In the genomic region with DNA sequence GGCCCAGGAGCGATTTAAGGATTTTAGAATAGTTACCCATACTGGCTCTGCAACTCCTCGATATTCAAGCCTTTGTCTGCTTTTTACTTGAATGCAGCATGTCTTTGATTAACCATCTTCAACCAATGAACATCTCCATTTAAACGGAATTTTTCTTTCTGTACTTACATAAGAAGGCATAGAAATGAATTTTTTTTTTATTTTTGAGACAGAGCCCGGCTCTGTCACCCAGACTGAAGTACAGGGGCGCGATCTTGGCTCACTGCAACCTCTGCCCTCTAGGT, we compare ENCODE assay signal across 8 cellular contexts. TPM values are rescaled to one million over a fixed set of nuclear protein-coding genes. Genes with fewer than 3 reads are reported as not detected.
DNase-seq lines count a peak whose midpoint lies in the region; ATAC-seq, FAIRE-seq and TF ChIP-seq lines count a peak whose summit lies in the region.

No MANE protein-coding gene starts in this region.

- peak overlapping the region; percentile 92 for H3K4me2 ChIP-seq in A549

- TF ChIP-seq RAD21 in A549 (conservative IDR thresholded peaks at IDR 0.05 in 1 of 2, IDR thresholded peaks at IDR 0.05 in 1 of 2) = no peak

- H3K9ac ChIP-seq in muscle layer of colon (ENCODE audit: low read length) = peak overlapping the region; percentile 67

- TF ChIP-seq CTCF in A549 (IDR thresholded peaks at IDR 0.05) = no peak
- TF ChIP-seq CTCF in chondrocyte (IDR thresholded peaks at IDR 0.05) = no peak

- CTCF ChIA-PET in A549 (lab: Yijun Ruan, JAX) = interaction anchor here (1.4 kb wide), 1 partner anchor 16 kb away, joined by 4 read pairs; no protein-coding TSS in a partner anchor

- H3K4me1 ChIP-seq in A549 (peaks cover 9% of the 10 kb centered on the region; the same call in 1 of the 3 replicates), muscle layer of colon (ENCODE audit: insufficient read depth, low read length) (peaks cover 23% of the 10 kb centered on the region)

- H3K4me3 ChIP-seq in A549 (peak overlapping the region; percentile 70), muscle layer of colon (ENCODE audit: low read depth in 1 of 2, low read length in 2 of 2) (peak overlapping the region; percentile 66 to 79)

- no peak for FAIRE-seq in A549 (lab: Jason Lieb, UNC)

- no peak for TF ChIP-seq EP300 in A549 (IDR thresholded peaks at IDR 0.05)

- H3K27ac ChIP-seq in A549 = peak overlapping the region; percentile 88 to 92
- H3K27ac ChIP-seq in KOPT-K1 (ENCODE audit: low read depth, low read length, poor library complexity, severe bottlenecking) = peak overlapping the region; percentile 85
- peak overlapping the region; percentile 90 for H3K27ac ChIP-seq in muscle layer of colon (ENCODE audit: low read depth, low read length)

- no peaks in the 10 kb centered on the region for H3K27me3 Mint-ChIP-seq in chondrocyte (ENCODE audit: low read depth)

- no peak for ATAC-seq in A549

- H3K4me3 Mint-ChIP-seq in chondrocyte (ENCODE audit: unreplicated experiment) = peak overlapping the region; percentile 93

- H3K9me3 Mint-ChIP-seq in chondrocyte (ENCODE audit: low read depth) = peaks cover 8% of the 10 kb centered on the region

- DNase-seq in A549 (ENCODE audit: low read depth in 1 of 2, low spot score in 1 of 2) (no peak), chondrocyte (ENCODE audit: low spot score) (no peak), germinal center (ENCODE audit: low spot score) (no peak), NCI-H2227 (lab: John Stamatoyannopoulos, UW; ENCODE audit: unreplicated experiment) (no peak), mucosa of gallbladder (ENCODE audit: low spot score) (no peak)
- DNase-seq in stimulated activated CD4-positive, alpha-beta T cell treated with anti-CD3 and anti-CD28 coated beads, Interleukin-2, amount 100 ng/mL, for 24 hours = no peak

- peaks cover 35% of the 10 kb centered on the region for H3K4me1 Mint-ChIP-seq in chondrocyte (ENCODE audit: low read depth)

- H3K36me3 ChIP-seq in KOPT-K1 (ENCODE audit: insufficient read depth, low read length) = peaks cover 11% of the 10 kb centered on the region
- peaks cover under 1% of the 10 kb centered on the region for H3K36me3 ChIP-seq in muscle layer of colon (ENCODE audit: insufficient read depth, low read length)

- POLR2A ChIA-PET in A549 (lab: Yijun Ruan, JAX) = interaction anchor here (0.9 to 1.0 kb wide), 3 partner anchors 9 to 250 kb away, joined by 3 to 5 read pairs (median 3); a partner anchor contains a TSS

- 40% methylated on average over 6 of the region's 6 CpGs for WGBS in A549 (ENCODE audit: missing lambda C conversion rate)

- H3K9me3 ChIP-seq in A549 (no peaks in the 10 kb centered on the region; the same call in 2 of the 3 replicates), KOPT-K1 (ENCODE audit: insufficient read depth, low read length, poor library complexity, severe bottlenecking) (no peaks in the 10 kb centered on the region), muscle layer of colon (ENCODE audit: low read length) (no peaks in the 10 kb centered on the region)

- peaks cover 11% of the 10 kb centered on the region for H3K36me3 Mint-ChIP-seq in chondrocyte (ENCODE audit: low read depth)

- peak overlapping the region; percentile 99 for H3K27ac Mint-ChIP-seq in chondrocyte (ENCODE audit: unreplicated experiment)

- TF ChIP-seq POLR2A in A549 (IDR thresholded peaks at IDR 0.05; ENCODE audit: low read length) = no peak

- H3K27me3 ChIP-seq in muscle layer of colon (ENCODE audit: control insufficient read depth in 1 of 2, insufficient read depth in 2 of 2, low read length in 2 of 2) = no peaks in the 10 kb centered on the region

TF ChIP-seq in A549, 52 proteins besides CTCF, POLR2A, EP300 and RAD21 (continues in another document):
- 0 out of 2 replicates have a peak, but pooled peaks have one; percentile 73 for TF ChIP-seq HOXB5 (CRISPR knock-in tag; IDR thresholded peaks at IDR 0.05)
- no peak for TF ChIP-seq JUNB (IDR thresholded peaks at IDR 0.05)
- TF ChIP-seq HOXB13 (CRISPR knock-in tag; IDR thresholded peaks at IDR 0.05; ENCODE audit: low read depth) = peak; percentile 79; the same call in 1 of the 2 replicates
- TF ChIP-seq PHF8 (IDR thresholded peaks at IDR 0.05; ENCODE audit: borderline replicate concordance, low read depth) = peak; percentile 42; the same call in 1 of the 2 replicates
- TF ChIP-seq RFX5 (IDR thresholded peaks at IDR 0.05) = no peak
- TF ChIP-seq, protein P1, sequence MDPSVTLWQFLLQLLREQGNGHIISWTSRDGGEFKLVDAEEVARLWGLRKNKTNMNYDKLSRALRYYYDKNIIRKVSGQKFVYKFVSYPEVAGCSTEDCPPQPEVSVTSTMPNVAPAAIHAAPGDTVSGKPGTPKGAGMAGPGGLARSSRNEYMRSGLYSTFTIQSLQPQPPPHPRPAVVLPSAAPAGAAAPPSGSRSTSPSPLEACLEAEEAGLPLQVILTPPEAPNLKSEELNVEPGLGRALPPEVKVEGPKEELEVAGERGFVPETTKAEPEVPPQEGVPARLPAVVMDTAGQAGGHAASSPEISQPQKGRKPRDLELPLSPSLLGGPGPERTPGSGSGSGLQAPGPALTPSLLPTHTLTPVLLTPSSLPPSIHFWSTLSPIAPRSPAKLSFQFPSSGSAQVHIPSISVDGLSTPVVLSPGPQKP (IDR thresholded peaks at IDR 0.05; ENCODE audit: low read depth, low read length) = no peak
- TF ChIP-seq KDM5A (IDR thresholded peaks at IDR 0.05) = no peak
- TF ChIP-seq, protein P2, sequence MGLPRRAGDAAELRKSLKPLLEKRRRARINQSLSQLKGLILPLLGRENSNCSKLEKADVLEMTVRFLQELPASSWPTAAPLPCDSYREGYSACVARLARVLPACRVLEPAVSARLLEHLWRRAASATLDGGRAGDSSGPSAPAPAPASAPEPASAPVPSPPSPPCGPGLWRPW (IDR thresholded peaks at IDR 0.05) = no peak
- TF ChIP-seq NPAS2 (CRISPR knock-in tag; IDR thresholded peaks at IDR 0.05; ENCODE audit: borderline replicate concordance) = no peak
- TF ChIP-seq, protein P3, sequence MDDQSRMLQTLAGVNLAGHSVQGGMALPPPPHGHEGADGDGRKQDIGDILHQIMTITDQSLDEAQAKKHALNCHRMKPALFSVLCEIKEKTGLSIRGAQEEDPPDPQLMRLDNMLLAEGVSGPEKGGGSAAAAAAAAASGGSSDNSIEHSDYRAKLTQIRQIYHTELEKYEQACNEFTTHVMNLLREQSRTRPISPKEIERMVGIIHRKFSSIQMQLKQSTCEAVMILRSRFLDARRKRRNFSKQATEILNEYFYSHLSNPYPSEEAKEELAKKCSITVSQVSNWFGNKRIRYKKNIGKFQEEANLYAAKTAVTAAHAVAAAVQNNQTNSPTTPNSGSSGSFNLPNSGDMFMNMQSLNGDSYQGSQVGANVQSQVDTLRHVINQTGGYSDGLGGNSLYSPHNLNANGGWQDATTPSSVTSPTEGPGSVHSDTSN (IDR thresholded peaks at IDR 0.05) = no peak
- TF ChIP-seq TFCP2L1 (CRISPR knock-in tag; IDR thresholded peaks at IDR 0.05) = peak; percentile 42; the same call in 1 of the 2 replicates
- TF ChIP-seq FOSL2 (IDR thresholded peaks at IDR 0.05) = no peak
- no peak for TF ChIP-seq FOSL2 (CRISPR knock-in tag; IDR thresholded peaks at IDR 0.05)
- no peak for TF ChIP-seq ZC3H11A (IDR thresholded peaks at IDR 0.05)
- TF ChIP-seq CBX8 (IDR thresholded peaks at IDR 0.05) = no peak
- TF ChIP-seq, protein P4, sequence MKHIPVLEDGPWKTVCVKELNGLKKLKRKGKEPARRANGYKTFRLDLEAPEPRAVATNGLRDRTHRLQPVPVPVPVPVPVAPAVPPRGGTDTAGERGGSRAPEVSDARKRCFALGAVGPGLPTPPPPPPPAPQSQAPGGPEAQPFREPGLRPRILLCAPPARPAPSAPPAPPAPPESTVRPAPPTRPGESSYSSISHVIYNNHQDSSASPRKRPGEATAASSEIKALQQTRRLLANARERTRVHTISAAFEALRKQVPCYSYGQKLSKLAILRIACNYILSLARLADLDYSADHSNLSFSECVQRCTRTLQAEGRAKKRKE (CRISPR knock-in tag; IDR thresholded peaks at IDR 0.05; ENCODE audit: low read depth) = no peak
- TF ChIP-seq CHD2 (IDR thresholded peaks at IDR 0.05; ENCODE audit: low read length, partially characterized antibody) = no peak
- 0 out of 2 replicates have a peak, but pooled peaks have one; percentile 67 for TF ChIP-seq HDAC2 (IDR thresholded peaks at IDR 0.05)
- TF ChIP-seq FOXS1 (CRISPR knock-in tag; IDR thresholded peaks at IDR 0.05) = no peak
- no peak for TF ChIP-seq SREBF2 (IDR thresholded peaks at IDR 0.05)
- TF ChIP-seq RCOR1 (IDR thresholded peaks at IDR 0.05; ENCODE audit: low read depth, low read length) = no peak
- no peak for TF ChIP-seq BHLHE40 (IDR thresholded peaks at IDR 0.05; ENCODE audit: low read depth, low read length)
- TF ChIP-seq RARB (CRISPR knock-in tag; IDR thresholded peaks at IDR 0.05) = no peak
- peak; percentile 90; the same call in 1 of the 2 replicates for TF ChIP-seq RNF2 (IDR thresholded peaks at IDR 0.05; ENCODE audit: borderline replicate concordance, low read depth)
- no peak for TF ChIP-seq ZFP36 (IDR thresholded peaks at IDR 0.05; ENCODE audit: borderline replicate concordance, partially characterized antibody)

RNA-seq across cellular contexts. Expression of a gene that starts 0.8 kb away (rescaled TPM):
- polyA plus RNA-seq in A549 (2011; rRNA removed) (25.4 and 32.0 TPM in 2 replicates), A549 (2017; fragmentation: RNase III; extraction: RNeasy Plus Mini Kit Qiagen cat#74134 plus additional on column Dnase treatment) (14.2 to 16.0 TPM (median 14.7 TPM) in 3 replicates)
- 3.3 and 3.6 TPM in 2 replicates for polyA plus RNA-seq in A549 (2012; cell fraction: cytosol; rRNA removed)
- polyA plus RNA-seq in A549 (2012; cell fraction: nucleus; rRNA removed) = 1.9 and 2.5 TPM in 2 replicates
- 6.2 and 11.0 TPM in 2 replicates for polyA minus RNA-seq in A549 (2011; rRNA and poly(A)+ RNA removed)
- total RNA-seq in chondrocyte (29.6 to 40.7 TPM (median 35.6 TPM) in 3 replicates), mucosa of gallbladder (13.7 TPM)

RNA-seq across cellular contexts. Expression of a gene that starts 41.5 kb away (rescaled TPM):
- polyA plus RNA-seq in A549 (2011; rRNA removed) = not detected in 2 replicates
- not detected in 2 replicates for polyA plus RNA-seq in A549 (2012; cell fraction: cytosol; rRNA removed)
- not detected in 2 replicates for polyA plus RNA-seq in A549 (2012; cell fraction: nucleus; rRNA removed)
- polyA plus RNA-seq in A549 (2017; fragmentation: RNase III; extraction: RNeasy Plus Mini Kit Qiagen cat#74134 plus additional on column Dnase treatment) = not detected in 3 replicates
- not detected in 2 replicates for polyA minus RNA-seq in A549 (2011; rRNA and poly(A)+ RNA removed)
- total RNA-seq in chondrocyte = 0.12 to 0.20 TPM in 2 of 3 replicates, not detected in the other
- total RNA-seq in mucosa of gallbladder = 0.17 TPM
